In the genomic region with DNA sequence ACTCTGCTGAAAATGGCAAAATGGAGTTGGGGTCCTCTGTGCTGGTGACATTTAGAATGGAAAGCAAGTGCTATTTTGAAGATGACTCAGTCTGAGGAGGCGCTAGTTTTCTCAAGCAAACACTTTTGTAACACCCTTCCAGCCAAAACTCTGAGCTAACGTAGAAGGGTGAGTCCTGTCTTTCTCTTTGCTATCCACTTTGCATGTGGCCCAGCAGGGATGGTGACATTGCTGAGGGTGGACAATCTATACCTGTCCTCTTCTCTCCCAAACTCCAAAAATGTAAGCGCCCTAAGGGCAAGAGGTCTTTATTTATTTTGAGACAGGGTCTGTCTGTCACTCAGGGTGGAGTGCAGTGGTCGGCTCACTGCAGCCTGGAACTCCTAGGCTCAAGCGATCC, we compare ENCODE assay signal across 24 cellular contexts. TPM values are rescaled to one million over a fixed set of nuclear protein-coding genes. Genes with fewer than 3 reads are reported as not detected.
DNase-seq lines count a peak whose midpoint lies in the region; ATAC-seq, FAIRE-seq and TF ChIP-seq lines count a peak whose summit lies in the region.
"Had no signal": no experiment of that assay in that cellular context is flagged by ENCODE, and none has a peak within 500 bp of the region (broad histone marks: within the 10 kb centered on the region; RNA-seq: fewer than 3 reads in every experiment).

No MANE protein-coding gene starts in this region.

- H2AFZ ChIP-seq in GM23248 (no peak overlapping the region), astrocyte (ENCODE audit: low read depth, low read length) (no peak overlapping the region), trophoblast cell (ENCODE audit: insufficient read depth, low read length, poor library complexity) (no peak overlapping the region)

- H3K9ac ChIP-seq in BLaER1 (no peak overlapping the region), GM23248 (no peak overlapping the region), astrocyte (ENCODE audit: low read length) (no peak overlapping the region), trophoblast cell (ENCODE audit: low read length) (no peak overlapping the region)

- peak overlapping the region; percentile 80 for H3K4me2 ChIP-seq in BLaER1
- no peak overlapping the region for H3K4me2 ChIP-seq in GM23248 (ENCODE audit: unreplicated experiment)
- no peak overlapping the region for H3K4me2 ChIP-seq in astrocyte (ENCODE audit: low read length)
- H3K4me2 ChIP-seq in trophoblast cell (ENCODE audit: low read length), result no peak overlapping the region
- H3K4me2 ChIP-seq: A549 had no signal

- H3K36me3 Mint-ChIP-seq in astrocyte (ENCODE audit: low read depth, unreplicated experiment), result peaks cover under 1% of the 10 kb centered on the region

- WGBS in GM23248 (ENCODE audit: low coverage in 1 of 2, low lambda C conversion rate in 2 of 2, missing lambda C conversion rate in 2 of 2), 2 experiments, result 62 to 63% methylated on average over 5 of the region's 5 CpGs
- no CpG with 5 or more reads among the region's 5 CpGs for WGBS in trophoblast cell (ENCODE audit: extremely low coverage, insufficient coverage, insufficient read length)

- TF ChIP-seq CTCF in astrocyte (IDR thresholded peaks at IDR 0.05; ENCODE audit: insufficient read depth, low read depth, low read length), result no peak

- H3K27ac Mint-ChIP-seq in astrocyte (ENCODE audit: unreplicated experiment), result peak overlapping the region; percentile 10
- H3K27ac Mint-ChIP-seq: CD8-positive, alpha-beta T cell had no signal

- peaks cover 10% of the 10 kb centered on the region for H3K79me2 ChIP-seq in GM23248 (ENCODE audit: insufficient read depth)
- H3K79me2 ChIP-seq in astrocyte (ENCODE audit: insufficient read depth, low read length), result peaks cover 10% of the 10 kb centered on the region
- peaks cover 4% of the 10 kb centered on the region for H3K79me2 ChIP-seq in trophoblast cell (ENCODE audit: control insufficient read depth, insufficient read depth, low read length, poor library complexity)

- H3K23ac ChIP-seq in trophoblast cell (ENCODE audit: low read length), result no peak overlapping the region

- no peaks in the 10 kb centered on the region for H3K9me3 Mint-ChIP-seq in astrocyte (ENCODE audit: unreplicated experiment)
- H3K9me3 Mint-ChIP-seq: CD8-positive, alpha-beta T cell had no signal

- no peak overlapping the region for H2AK5ac ChIP-seq in trophoblast cell (ENCODE audit: low read length)

- no peak overlapping the region for H3K4me3 ChIP-seq in BLaER1
- no peak overlapping the region for H3K4me3 ChIP-seq in GM23248
- no peak overlapping the region for H3K4me3 ChIP-seq in astrocyte (ENCODE audit: insufficient read depth, low read depth, low read length)
- H3K4me3 ChIP-seq in trophoblast cell (ENCODE audit: low read depth, low read length), result no peak overlapping the region
- H3K4me3 ChIP-seq: A549, GM12878 had no signal

- H2BK120ac ChIP-seq in trophoblast cell (ENCODE audit: insufficient read depth, low read length, poor library complexity), result no peak overlapping the region

- H4K91ac ChIP-seq in trophoblast cell (ENCODE audit: low read depth, low read length), result peak overlapping the region; percentile 69

- in situ Hi-C loops in GM23248 (cut with MboI), result no loop called here

- DNase-seq in GM23248, result peak; percentile 24
- DNase-seq in astrocyte (ENCODE audit: low read depth), result no peak
- peak; percentile 57 to 83 for DNase-seq in trophoblast cell
- DNase-seq in DMS114 treated with DMSO at 0.1 percent for 48 hours (lab: John Stamatoyannopoulos, UW; ENCODE audit: unreplicated experiment), result no peak
- no peak for DNase-seq in pons (ENCODE audit: low spot score)
- DNase-seq: 8988T; ACHN; AML-193; BE2C; Caco-2; CD4-positive, CD25-positive, alpha-beta regulatory T cell; CD8-positive, alpha-beta T cell; DMS79; EL; GDM1; H7; HCEC 1CT had no signal

- H3K27ac ChIP-seq in BLaER1 (peak overlapping the region; percentile 35; the same call in 1 of the 2 replicates), GM23248 (no peak overlapping the region), astrocyte (ENCODE audit: low read depth, low read length) (no peak overlapping the region), trophoblast cell (ENCODE audit: low read depth, low read length) (no peak overlapping the region)
- H3K27ac ChIP-seq: A549, C4-2B had no signal

- no peak for ATAC-seq in GM21360 (IDR thresholded peaks at IDR 0.05; ENCODE audit: unreplicated experiment)
- ATAC-seq: A549; CD8-positive, alpha-beta T cell; GM12878 had no signal

- peaks cover 10% of the 10 kb centered on the region; the same call in 1 of the 2 replicates for H4K20me1 ChIP-seq in BLaER1
- H4K20me1 ChIP-seq in GM23248 (ENCODE audit: insufficient read depth), result no peaks in the 10 kb centered on the region
- H4K20me1 ChIP-seq in astrocyte (ENCODE audit: insufficient read depth, low read length), result peaks cover 6% of the 10 kb centered on the region

- no peak for FAIRE-seq in astrocyte (lab: Jason Lieb, UNC)
- FAIRE-seq: A549, GM12878, GM19239, H1 had no signal

- no peaks in the 10 kb centered on the region for H3K9me2 ChIP-seq in GM23248 (ENCODE audit: insufficient read depth)

- H3K36me3 ChIP-seq in BLaER1, result peaks cover 6% of the 10 kb centered on the region
- no peaks in the 10 kb centered on the region for H3K36me3 ChIP-seq in GM23248 (ENCODE audit: low read depth)
- H3K36me3 ChIP-seq in astrocyte (ENCODE audit: insufficient read depth, low read length), result no peaks in the 10 kb centered on the region
- H3K36me3 ChIP-seq in trophoblast cell (ENCODE audit: control insufficient read depth in 1 of 2, insufficient read depth in 2 of 2, low read length in 2 of 2), result peaks cover 5 to 6% of the 10 kb centered on the region in 2 experiments

- peaks cover 8% of the 10 kb centered on the region for H3K27me3 Mint-ChIP-seq in astrocyte (ENCODE audit: low read depth, unreplicated experiment)

- H4K12ac ChIP-seq in trophoblast cell (ENCODE audit: low read depth, low read length), result no peak overlapping the region

- H2BK12ac ChIP-seq in trophoblast cell (ENCODE audit: low read length), result no peak overlapping the region

- H3K4ac ChIP-seq in trophoblast cell (ENCODE audit: low read depth, low read length), result no peak overlapping the region

- peaks cover 5% of the 10 kb centered on the region for H3K4me1 Mint-ChIP-seq in astrocyte (ENCODE audit: low read depth, unreplicated experiment)

- H3K18ac ChIP-seq in trophoblast cell (ENCODE audit: low read length), result no peak overlapping the region

- H3K4me1 ChIP-seq in BLaER1 (peaks cover 86% of the 10 kb centered on the region), GM23248 (ENCODE audit: insufficient read depth) (peaks cover 4% of the 10 kb centered on the region; the same call in 1 of the 2 replicates), astrocyte (ENCODE audit: insufficient read depth, low read length) (peaks cover 10% of the 10 kb centered on the region), trophoblast cell (ENCODE audit: control insufficient read depth in 1 of 2, insufficient read depth in 2 of 2, low read length in 2 of 2) (peaks cover 9 to 10% of the 10 kb centered on the region in 2 experiments)

- no peak overlapping the region for H4K8ac ChIP-seq in trophoblast cell (ENCODE audit: low read depth, low read length)

- H2BK5ac ChIP-seq in trophoblast cell (ENCODE audit: low read depth, low read length, poor library complexity), result peak overlapping the region; percentile 24

- H3K27me3 ChIP-seq in BLaER1 (no peaks in the 10 kb centered on the region), GM23248 (replicated peaks; ENCODE audit: insufficient read depth) (no peaks in the 10 kb centered on the region), astrocyte (ENCODE audit: insufficient read depth, low read length) (peaks cover 3% of the 10 kb centered on the region), trophoblast cell (ENCODE audit: insufficient read depth, low read length) (no peaks in the 10 kb centered on the region)

- peaks cover 13% of the 10 kb centered on the region for H3K79me1 ChIP-seq in trophoblast cell (ENCODE audit: low read length)

- no peak overlapping the region for H3K14ac ChIP-seq in trophoblast cell (ENCODE audit: low read length)

- H3F3A ChIP-seq in GM23248 (ENCODE audit: insufficient read depth), result 0 out of 2 replicates have a peak, but pooled peaks cover 3% of the 10 kb centered on the region

- H3K4me3 Mint-ChIP-seq in astrocyte (ENCODE audit: unreplicated experiment), result no peak overlapping the region
- H3K4me3 Mint-ChIP-seq: CD8-positive, alpha-beta T cell had no signal

- H3K9me3 ChIP-seq in BLaER1 (no peaks in the 10 kb centered on the region), GM23248 (ENCODE audit: low read depth) (no peaks in the 10 kb centered on the region), astrocyte (ENCODE audit: insufficient read depth, low read depth, low read length) (no peaks in the 10 kb centered on the region), trophoblast cell (ENCODE audit: insufficient read depth, low read depth, low read length) (no peaks in the 10 kb centered on the region)
- H3K9me3 ChIP-seq: A549, BE2C, Caco-2 had no signal

RNA-seq across cellular contexts. Expression of gene KAT5, which starts 3.6 kb away (rescaled TPM):
- 36.6 and 47.4 TPM in 2 replicates for total RNA-seq in GM23248 (2014; rRNA removed; shearing (Covaris generic))
- 28.8 and 29.5 TPM in 2 replicates for polyA plus RNA-seq in GM23248 (2016; fragmentation: Nextera tagmentation; extraction: Ambion mirVana)
- total RNA-seq in astrocyte, result 26.8 and 31.4 TPM in 2 replicates
- 26.9 and 28.6 TPM in 2 replicates for polyA plus RNA-seq in trophoblast cell (2013)

RNA-seq across cellular contexts. Expression of gene RNASEH2C, which starts 12.1 kb away (rescaled TPM):
- 45.7 and 56.1 TPM in 2 replicates for total RNA-seq in GM23248 (2014; rRNA removed; shearing (Covaris generic))
- 115 and 117 TPM in 2 replicates for polyA plus RNA-seq in GM23248 (2016; fragmentation: Nextera tagmentation; extraction: Ambion mirVana)
- total RNA-seq in astrocyte, result 24.7 and 25.0 TPM in 2 replicates
- polyA plus RNA-seq in trophoblast cell (2013), result 50.6 and 52.2 TPM in 2 replicates

RNA-seq across cellular contexts. Expression of gene RELA, which starts 45.7 kb away (rescaled TPM):
- 38.4 and 45.1 TPM in 2 replicates for total RNA-seq in GM23248 (2014; rRNA removed; shearing (Covaris generic))
- polyA plus RNA-seq in GM23248 (2016; fragmentation: Nextera tagmentation; extraction: Ambion mirVana), result 67.8 and 74.3 TPM in 2 replicates
- 62.2 and 68.9 TPM in 2 replicates for total RNA-seq in astrocyte
- polyA plus RNA-seq in trophoblast cell (2013), result 69.3 and 74.1 TPM in 2 replicates

Comparison
In these comparisons a context has a peak if more than half of its experiments do, and no peak if none do; other contexts are left out.
1. DNase-seq: peak in GM23248 (single experiment) and trophoblast cell (2 of 2); none in astrocyte (single experiment), DMS114 treated with DMSO at 0.1 percent for 48 hours (single experiment) and pons (single experiment).